In genomic region chr1:15949453-15950245, GRCh38 we compare ENCODE assay signal across 8 cellular contexts. TPM values are rescaled to one million over a fixed set of nuclear protein-coding genes. Genes with fewer than 3 reads are reported as not detected.
DNase-seq lines count a peak whose midpoint lies in the region; ATAC-seq and TF ChIP-seq lines count a peak whose summit lies in the region.

No MANE protein-coding gene starts in this region.

- ATAC-seq in activated CD8-positive, alpha-beta T cell treated with anti-CD3 and anti-CD28 coated beads for 36 hours = peak; percentile 81
- ATAC-seq in memory B cell (ENCODE audit: low read depth) = peak; percentile 87

- H3K9me3 Mint-ChIP-seq in activated CD8-positive, alpha-beta T cell treated with anti-CD3 and anti-CD28 coated beads for 36 hours = no peaks in the 10 kb centered on the region
- H3K9me3 Mint-ChIP-seq in memory B cell = no peaks in the 10 kb centered on the region

- DNase-seq in NK-92 treated with Interleukin-12 subunit alpha and Interleukin-12 subunit beta, amount 100 ng/mL, for 24 hours (lab: John Stamatoyannopoulos, UW) = peak; percentile 35
- DNase-seq in NK-92 (lab: John Stamatoyannopoulos, UW; ENCODE audit: unreplicated experiment) (no peak), HL-60 (ENCODE audit: low read depth in 1 of 2, low spot score in 1 of 2) (peak; percentile 80 to 99), dermis blood vessel endothelial cell (peak; percentile 96), memory B cell (ENCODE audit: low spot score in 2 of 2) (peak; percentile 77 to 84), NCI-H2196 treated with DMSO at 0.1 percent for 48 hours (lab: John Stamatoyannopoulos, UW; ENCODE audit: unreplicated experiment) (no peak)
- DNase-seq in activated CD8-positive, alpha-beta T cell treated with anti-CD3 and anti-CD28 coated beads for 36 hours = peak; percentile 98
- peak; percentile 84 for DNase-seq in stimulated activated CD8-positive, alpha-beta memory T cell treated with anti-CD3 and anti-CD28 coated beads, Interleukin-12 subunit alpha, Interleukin-12 subunit beta, amount 100 ng/mL, for 24 hours (ENCODE audit: extremely low read depth)

- H3K27me3 Mint-ChIP-seq in activated CD8-positive, alpha-beta T cell treated with anti-CD3 and anti-CD28 coated beads for 36 hours = no peaks in the 10 kb centered on the region
- H3K27me3 Mint-ChIP-seq in memory B cell = no peaks in the 10 kb centered on the region

- no peak overlapping the region for H3K4me3 ChIP-seq in HL-60 (replicated peaks; ENCODE audit: insufficient read depth, low read length)

- no peak for TF ChIP-seq CTCF in HL-60 (IDR thresholded peaks at IDR 0.05; ENCODE audit: insufficient read depth, low read length)
- no peak for TF ChIP-seq CTCF in activated CD8-positive, alpha-beta T cell treated with anti-CD3 and anti-CD28 coated beads for 36 hours (IDR thresholded peaks at IDR 0.05)

- H3K4me1 Mint-ChIP-seq in activated CD8-positive, alpha-beta T cell treated with anti-CD3 and anti-CD28 coated beads for 36 hours (ENCODE audit: low read depth) = peaks cover 76% of the 10 kb centered on the region
- H3K4me1 Mint-ChIP-seq in memory B cell = peaks cover 62% of the 10 kb centered on the region

- H3K27ac ChIP-seq in HL-60 (replicated peaks) = no peak overlapping the region; the same call in 1 of the 2 replicates

- peak overlapping the region; percentile 98 for H3K27ac Mint-ChIP-seq in activated CD8-positive, alpha-beta T cell treated with anti-CD3 and anti-CD28 coated beads for 36 hours
- peak overlapping the region; percentile 88 for H3K27ac Mint-ChIP-seq in memory B cell

- H3K36me3 Mint-ChIP-seq in activated CD8-positive, alpha-beta T cell treated with anti-CD3 and anti-CD28 coated beads for 36 hours (ENCODE audit: low read depth) = peaks cover 43% of the 10 kb centered on the region
- peaks cover 10% of the 10 kb centered on the region for H3K36me3 Mint-ChIP-seq in memory B cell

- CTCF ChIA-PET in activated CD8-positive, alpha-beta T cell treated with anti-CD3 and anti-CD28 coated beads for 36 hours (lab: Charles Lee) = interaction anchor here (0.7 to 2.9 kb wide), 9 partner anchors 8 to 158 kb away, joined by 3 to 14 read pairs (median 5); partner anchors contain the start of gene ZBTB17

- H3K4me3 Mint-ChIP-seq in activated CD8-positive, alpha-beta T cell treated with anti-CD3 and anti-CD28 coated beads for 36 hours = peak overlapping the region; percentile 62
- H3K4me3 Mint-ChIP-seq in memory B cell = peak overlapping the region; percentile 77

- intact Hi-C loops in activated CD8-positive, alpha-beta T cell treated with anti-CD3 and anti-CD28 coated beads for 36 hours (cut with micrococcal nuclease) = loop anchor here (2.0 kb wide), 1 partner anchor 15 kb away; no protein-coding TSS in a partner anchor

- POLR2A ChIA-PET in activated CD8-positive, alpha-beta T cell treated with anti-CD3 and anti-CD28 coated beads for 36 hours (lab: Charles Lee) = interaction anchor here (0.7 to 5.2 kb wide), 11 partner anchors 11 to 116 kb away, joined by 3 to 69 read pairs (median 8); partner anchors contain the start of genes SPEN and ZBTB17

- H3K27me3 ChIP-seq in HL-60 (ENCODE audit: insufficient read depth, poor library complexity, severe bottlenecking) = no peaks in the 10 kb centered on the region

RNA-seq across cellular contexts. Expression of gene ZBTB17, which starts 26.3 kb away (rescaled TPM):
- total RNA-seq in activated CD8-positive, alpha-beta T cell treated with anti-CD3 and anti-CD28 coated beads for 36 hours = 10 to 100 TPM; 44.1 to 45.7 TPM
- total RNA-seq in dermis blood vessel endothelial cell = 45.6 and 49.7 TPM in 2 replicates

RNA-seq across cellular contexts. Expression of gene SRARP, which starts 54.4 kb away (rescaled TPM):
- not detected for total RNA-seq in activated CD8-positive, alpha-beta T cell treated with anti-CD3 and anti-CD28 coated beads for 36 hours
- total RNA-seq in dermis blood vessel endothelial cell = 0.28 and 0.51 TPM in 2 replicates

Comparison
In these comparisons a context has a peak if more than half of its experiments do, and no peak if none do; other contexts are left out.
1. DNase-seq: peak in NK-92 treated with Interleukin-12 subunit alpha and Interleukin-12 subunit beta, amount 100 ng/mL, for 24 hours (single experiment), HL-60 (2 of 2), activated CD8-positive, alpha-beta T cell treated with anti-CD3 and anti-CD28 coated beads for 36 hours (single experiment), dermis blood vessel endothelial cell (single experiment), memory B cell (2 of 2) and stimulated activated CD8-positive, alpha-beta memory T cell treated with anti-CD3 and anti-CD28 coated beads, Interleukin-12 subunit alpha, Interleukin-12 subunit beta, amount 100 ng/mL, for 24 hours (single experiment); none in NK-92 (single experiment) and NCI-H2196 treated with DMSO at 0.1 percent for 48 hours (single experiment).